11 cellular contexts compared by ENCODE assay signal in genomic region chr1:212256404-212256803, GRCh38. TPM values are rescaled to one million over a fixed set of nuclear protein-coding genes. Genes with fewer than 3 reads are reported as not detected.
DNase-seq lines count a peak whose midpoint lies in the region; ATAC-seq and TF ChIP-seq lines count a peak whose summit lies in the region.
"Had no signal": no experiment of that assay in that cellular context is flagged by ENCODE, and none has a peak within 500 bp of the region (broad histone marks: within the 10 kb centered on the region; RNA-seq: fewer than 3 reads in every experiment).

No MANE protein-coding gene starts in this region.

- peak overlapping the region; percentile 79 for H3K27ac Mint-ChIP-seq in activated T-cell treated with anti-CD3 and anti-CD28 coated beads, Interleukin-2, amount 50 U/mL, for 24 hours
- peak overlapping the region; percentile 34 to 86 (median 62) for H3K27ac Mint-ChIP-seq in naive thymus-derived CD8-positive, alpha-beta T cell
- no peak overlapping the region for H3K27ac Mint-ChIP-seq in Calu3 (ENCODE audit: unreplicated experiment)

- ATAC-seq in naive thymus-derived CD8-positive, alpha-beta T cell, result peak; percentile 82 to 85
- ATAC-seq in GM18870 (IDR thresholded peaks at IDR 0.05; ENCODE audit: unreplicated experiment), result no peak

- no peaks in the 10 kb centered on the region for H3K36me3 Mint-ChIP-seq in activated T-cell treated with anti-CD3 and anti-CD28 coated beads, Interleukin-2, amount 50 U/mL, for 24 hours (ENCODE audit: low read depth)
- H3K36me3 Mint-ChIP-seq in naive thymus-derived CD8-positive, alpha-beta T cell, result no peaks in the 10 kb centered on the region
- H3K36me3 Mint-ChIP-seq in Calu3 (ENCODE audit: insufficient read depth, unreplicated experiment), result no peaks in the 10 kb centered on the region

- no TSS peak for BruUV-seq in Calu3 (replicated peaks; lab: Mats Ljungman, UMichigan)

- no peak overlapping the region for H3K4me3 Mint-ChIP-seq in activated T-cell treated with anti-CD3 and anti-CD28 coated beads, Interleukin-2, amount 50 U/mL, for 24 hours
- H3K4me3 Mint-ChIP-seq in naive thymus-derived CD8-positive, alpha-beta T cell, result peak overlapping the region; percentile 56 to 90 (median 74)
- no peak overlapping the region for H3K4me3 Mint-ChIP-seq in Calu3 (ENCODE audit: low read depth, unreplicated experiment)

- H3K9me3 Mint-ChIP-seq in activated T-cell treated with anti-CD3 and anti-CD28 coated beads, Interleukin-2, amount 50 U/mL, for 24 hours, result no peaks in the 10 kb centered on the region
- no peaks in the 10 kb centered on the region for H3K9me3 Mint-ChIP-seq in naive thymus-derived CD8-positive, alpha-beta T cell
- no peaks in the 10 kb centered on the region for H3K9me3 Mint-ChIP-seq in Calu3 (ENCODE audit: low read depth, unreplicated experiment)

- H3K27me3 ChIP-seq in stomach, result no peaks in the 10 kb centered on the region
- H3K27me3 ChIP-seq: dorsolateral prefrontal cortex had no signal

- TF ChIP-seq EP300 in stomach (IDR thresholded peaks at IDR 0.05), result no peak

- no peaks in the 10 kb centered on the region for H3K9me3 ChIP-seq in stomach

- peaks cover 8 to 19% (median 14%) of the 10 kb centered on the region in 4 donors for H3K4me1 ChIP-seq in stomach

- CTCF ChIA-PET in Calu3 (lab: Charles Lee), result interaction anchor here (1.5 kb wide), 1 partner anchor 35 kb away, joined by 4 read pairs; no protein-coding TSS in a partner anchor

- intact Hi-C loops in Calu3 (cut with micrococcal nuclease; ENCODE audit: unreplicated experiment) (no loop called here), stomach (cut with DNase I; ENCODE audit: low total_unique reads) (no loop called here)

- TF ChIP-seq CTCF in GM12865 (IDR thresholded peaks at IDR 0.05; ENCODE audit: insufficient read depth, low read depth, low read length, missing control alignments) (no peak), Calu3 (IDR thresholded peaks at IDR 0.05; ENCODE audit: unreplicated experiment) (no peak), stomach (IDR thresholded peaks at IDR 0.05) (no peak)

- no peak overlapping the region for H3K4me3 ChIP-seq in GM12865 (ENCODE audit: low read depth, low read length)
- no peak overlapping the region for H3K4me3 ChIP-seq in stomach
- H3K4me3 ChIP-seq: dorsolateral prefrontal cortex had no signal

- H3K36me3 ChIP-seq in stomach, result no peaks in the 10 kb centered on the region

- peaks cover 58% of the 10 kb centered on the region for H3K4me1 Mint-ChIP-seq in activated T-cell treated with anti-CD3 and anti-CD28 coated beads, Interleukin-2, amount 50 U/mL, for 24 hours (ENCODE audit: low read depth)
- H3K4me1 Mint-ChIP-seq in naive thymus-derived CD8-positive, alpha-beta T cell, result peaks cover 39 to 82% (median 64%) of the 10 kb centered on the region in 4 donors
- peaks cover 35% of the 10 kb centered on the region for H3K4me1 Mint-ChIP-seq in Calu3 (ENCODE audit: low read depth, unreplicated experiment)

- DNase-seq in GM12865 (ENCODE audit: low read depth) (peak; percentile 41), KG1 (lab: John Stamatoyannopoulos, UW) (peak; percentile 73), Calu3 (no peak), stomach (no peak), NCI-H146 (lab: John Stamatoyannopoulos, UW) (no peak)
- DNase-seq in activated T-cell treated with anti-CD3 and anti-CD28 coated beads, Interleukin-2, amount 50 U/mL, for 24 hours, result peak; percentile 39
- peak in 9 of 10 donors; percentile 3 to 69 (median 37) for DNase-seq in naive thymus-derived CD8-positive, alpha-beta T cell
- DNase-seq: dorsolateral prefrontal cortex, NCI-H1436 treated with DMSO at 0.1 percent for 48 hours had no signal

- H3K27me3 Mint-ChIP-seq in activated T-cell treated with anti-CD3 and anti-CD28 coated beads, Interleukin-2, amount 50 U/mL, for 24 hours, result no peaks in the 10 kb centered on the region
- peaks cover 0 to 2% (median 0%) of the 10 kb centered on the region in 5 donors for H3K27me3 Mint-ChIP-seq in naive thymus-derived CD8-positive, alpha-beta T cell
- H3K27me3 Mint-ChIP-seq in Calu3 (ENCODE audit: unreplicated experiment), result peaks cover 1% of the 10 kb centered on the region

- peak overlapping the region in 2 of 5 donors; percentile 24 to 62 for H3K27ac ChIP-seq in stomach
- H3K27ac ChIP-seq: VCaP had no signal

- no peak for TF ChIP-seq POLR2A in stomach (IDR thresholded peaks at IDR 0.05)

- POLR2A ChIA-PET in naive thymus-derived CD8-positive, alpha-beta T cell (lab: Charles Lee), result interaction anchor here (0.7 to 2.1 kb wide), 4 partner anchors 28 to 1081 kb away, joined by 3 to 20 read pairs (median 4); partner anchors contain the start of gene PPP2R5A

- 70 to 96% (median 85%) methylated on average over 1 of the region's 1 CpG for WGBS in stomach, 5 donors

RNA-seq across cellular contexts. Expression of gene PPP2R5A, which starts 28.8 kb away (rescaled TPM):
- total RNA-seq in naive thymus-derived CD8-positive, alpha-beta T cell, result 10 to 100 TPM; 47.7 to 49.6 TPM
- polyA plus RNA-seq in naive thymus-derived CD8-positive, alpha-beta T cell, result 10 to 100 TPM; 25.8 to 30.9 (median 27.8) TPM
- total RNA-seq in Calu3 (2022), result 42.9 and 45.2 TPM in 2 replicates
- total RNA-seq in stomach, result 10 to 100 TPM; 38.4 to 69.6 (median 57.2) TPM
- 10 to 100 TPM; 40.4 to 72.6 (median 40.5) TPM for polyA plus RNA-seq in stomach

Comparison
In these comparisons a context has a peak if more than half of its experiments do, and no peak if none do; other contexts are left out.
1. DNase-seq: peak in GM12865 (single experiment), KG1 (single experiment), activated T-cell treated with anti-CD3 and anti-CD28 coated beads, Interleukin-2, amount 50 U/mL, for 24 hours (single experiment) and naive thymus-derived CD8-positive, alpha-beta T cell (9 of 10); none in Calu3 (single experiment), stomach (single experiment) and NCI-H146 (single experiment).
2. H3K4me3 Mint-ChIP-seq: peak in naive thymus-derived CD8-positive, alpha-beta T cell (10 of 10); none in activated T-cell treated with anti-CD3 and anti-CD28 coated beads, Interleukin-2, amount 50 U/mL, for 24 hours (single experiment) and Calu3 (single experiment).